Comparison of ENCODE assay signal across 8 cellular contexts in genomic region chr3:71128951-71129350, GRCh38.
DNase-seq lines count a peak whose midpoint lies in the region; ATAC-seq, FAIRE-seq and TF ChIP-seq lines count a peak whose summit lies in the region.

No MANE protein-coding gene starts in this region.

- TF ChIP-seq POLR2A in vagina (IDR thresholded peaks at IDR 0.05): no peak
- no peak for TF ChIP-seq POLR2A in GM12891 (IDR thresholded peaks at IDR 0.05; ENCODE audit: low read depth, low read length)

- H3K27me3 ChIP-seq in left ventricle myocardium inferior (ENCODE audit: low read depth): no peaks in the 10 kb centered on the region
- H3K27me3 ChIP-seq in mucosa of stomach (ENCODE audit: control insufficient read depth, insufficient read depth, low read length): no peaks in the 10 kb centered on the region
- no peaks in the 10 kb centered on the region for H3K27me3 ChIP-seq in vagina

- peaks cover 23% of the 10 kb centered on the region for H3K4me1 Mint-ChIP-seq in MCF 10A (ENCODE audit: insufficient read depth, unreplicated experiment)

- intact Hi-C loops in left ventricle myocardium inferior (cut with micrococcal nuclease) (loop anchor here (10.0 kb wide), 1 partner anchor 64 kb away; no protein-coding TSS in a partner anchor), Right ventricle myocardium superior (cut with DNase I) (loop anchor here (5.0 kb wide), 1 partner anchor 57 kb away; no protein-coding TSS in a partner anchor), MCF 10A (cut with micrococcal nuclease) (no loop called here), vagina (cut with DNase I) (loop anchor here (10.0 kb wide), 1 partner anchor 116 kb away; no protein-coding TSS in a partner anchor)

- H3K4me1 ChIP-seq in left ventricle myocardium inferior (peaks cover 88% of the 10 kb centered on the region), mucosa of stomach (ENCODE audit: control insufficient read depth, insufficient read depth, low read length) (peaks cover 38% of the 10 kb centered on the region), vagina (peaks cover 43% of the 10 kb centered on the region)

- no peak for ATAC-seq in Right ventricle myocardium superior (ENCODE audit: poor library complexity)

- peak overlapping the region; percentile 7 for H3K4me3 Mint-ChIP-seq in MCF 10A (ENCODE audit: unreplicated experiment)

- no peaks in the 10 kb centered on the region for H3K27me3 Mint-ChIP-seq in MCF 10A (ENCODE audit: insufficient read depth, unreplicated experiment)

- POLR2A ChIA-PET in MCF 10A (lab: Yijun Ruan, JAX): interaction anchor here (1.2 to 1.4 kb wide), 2 partner anchors 11 to 52 kb away, joined by 3 to 4 read pairs; no protein-coding TSS in a partner anchor

- no peak overlapping the region for H3K27ac Mint-ChIP-seq in MCF 10A (ENCODE audit: low read depth, unreplicated experiment)

- H3K9me3 ChIP-seq in left ventricle myocardium inferior (replicated peaks) (no peaks in the 10 kb centered on the region), mucosa of stomach (ENCODE audit: control insufficient read depth, low read length) (no peaks in the 10 kb centered on the region), vagina (no peaks in the 10 kb centered on the region)

- H3K27ac ChIP-seq in left ventricle myocardium inferior (replicated peaks) (peak overlapping the region; percentile 90), vagina (peak overlapping the region; percentile 91)

- H3K36me3 Mint-ChIP-seq in MCF 10A (ENCODE audit: insufficient read depth, unreplicated experiment): no peaks in the 10 kb centered on the region

- no peaks in the 10 kb centered on the region for H3K9me3 Mint-ChIP-seq in MCF 10A (ENCODE audit: unreplicated experiment)

- no TSS peak for BruUV-seq in MCF 10A (replicated peaks; lab: Mats Ljungman, UMichigan)

- peak overlapping the region; percentile 87 for H3K9ac ChIP-seq in mucosa of stomach (ENCODE audit: low read length)

- CTCF ChIA-PET in MCF 10A (lab: Yijun Ruan, JAX): interaction anchor here (1.1 kb wide), 1 partner anchor 12 kb away, joined by 3 read pairs; no protein-coding TSS in a partner anchor

- H3K36me3 ChIP-seq in left ventricle myocardium inferior (no peaks in the 10 kb centered on the region), mucosa of stomach (ENCODE audit: control insufficient read depth, insufficient read depth, low read length) (no peaks in the 10 kb centered on the region), vagina (no peaks in the 10 kb centered on the region)

- no peak for DNase-seq in left ventricle myocardium inferior
- DNase-seq in Right ventricle myocardium superior: no peak
- DNase-seq in MCF 10A (ENCODE audit: unreplicated experiment): no peak
- no peak for DNase-seq in vagina (ENCODE audit: extremely low spot score in 2 of 2)
- no peak for DNase-seq in DMS114 treated with DMSO at 0.1 percent for 48 hours (lab: John Stamatoyannopoulos, UW; ENCODE audit: unreplicated experiment)
- DNase-seq in GM12891 (ENCODE audit: insufficient read length, low spot score): no peak
- no peak for DNase-seq in GM20000 (ENCODE audit: low spot score)

- H3K4me3 ChIP-seq in left ventricle myocardium inferior (peak overlapping the region; percentile 67), mucosa of stomach (ENCODE audit: low read length) (peak overlapping the region; percentile 65), vagina (peak overlapping the region; percentile 43 to 55)

- no peak for TF ChIP-seq CTCF in left ventricle myocardium inferior (IDR thresholded peaks at IDR 0.05; ENCODE audit: borderline replicate concordance)
- TF ChIP-seq CTCF in MCF 10A (IDR thresholded peaks at IDR 0.05; ENCODE audit: unreplicated experiment): no peak
- no peak for TF ChIP-seq CTCF in vagina (IDR thresholded peaks at IDR 0.05)
- TF ChIP-seq CTCF in GM20000 (IDR thresholded peaks at IDR 0.05; ENCODE audit: extremely low read depth, missing control alignments): no peak

- no peak for FAIRE-seq in GM12891 (lab: Jason Lieb, UNC)

TF ChIP-seq in GM12891, 5 proteins besides CTCF, POLR2A, EP300 and RAD21:
- no peak for TF ChIP-seq SPI1 (IDR thresholded peaks at IDR 0.05; ENCODE audit: low read depth, low read length)
- TF ChIP-seq POLR2AphosphoS5 (IDR thresholded peaks at IDR 0.05; ENCODE audit: low read depth, low read length): no peak
- no peak for TF ChIP-seq PAX5 (IDR thresholded peaks at IDR 0.05; ENCODE audit: insufficient read depth, low read length, severe bottlenecking)
- TF ChIP-seq POU2F2 (IDR thresholded peaks at IDR 0.05; ENCODE audit: low read depth, low read length): no peak
- no peak for TF ChIP-seq TAF1 (IDR thresholded peaks at IDR 0.05; ENCODE audit: low read depth, low read length)
